In genomic region chr3:42159706-42160472, GRCh38 we compare ENCODE assay signal across 8 cellular contexts.
DNase-seq lines count a peak whose midpoint lies in the region; ATAC-seq, FAIRE-seq and TF ChIP-seq lines count a peak whose summit lies in the region.

No MANE protein-coding gene starts in this region.

- H3K27ac ChIP-seq in astrocyte (ENCODE audit: low read depth, low read length): no peak overlapping the region

- H3K36me3 ChIP-seq in astrocyte (ENCODE audit: insufficient read depth, low read length): no peaks in the 10 kb centered on the region

- no peak overlapping the region for H3K4me3 ChIP-seq in astrocyte (ENCODE audit: insufficient read depth, low read depth, low read length)

- H2AFZ ChIP-seq in astrocyte (ENCODE audit: low read depth, low read length): no peak overlapping the region

- peaks cover 35% of the 10 kb centered on the region for H3K4me1 Mint-ChIP-seq in astrocyte (ENCODE audit: low read depth, unreplicated experiment)
- peaks cover 23 to 49% of the 10 kb centered on the region in 2 donors for H3K4me1 Mint-ChIP-seq in immature natural killer cell

- no peaks in the 10 kb centered on the region for H3K9me3 Mint-ChIP-seq in astrocyte (ENCODE audit: unreplicated experiment)
- no peaks in the 10 kb centered on the region for H3K9me3 Mint-ChIP-seq in immature natural killer cell

- no peak for TF ChIP-seq CTCF in astrocyte (IDR thresholded peaks at IDR 0.05; ENCODE audit: insufficient read depth, low read depth, low read length)

- no peaks in the 10 kb centered on the region for H3K27me3 ChIP-seq in astrocyte (ENCODE audit: insufficient read depth, low read length)

- DNase-seq in NCI-H748 treated with DMSO at 0.1 percent for 48 hours (lab: John Stamatoyannopoulos, UW): peak; percentile 66
- DNase-seq in astrocyte (ENCODE audit: low read depth): no peak
- DNase-seq in immature natural killer cell: peak; percentile 5 to 11 (median 6)
- DNase-seq in stimulated activated CD8-positive, alpha-beta memory T cell treated with anti-CD3 and anti-CD28 coated beads, Interleukin-2, amount 100 ng/mL, for 48 hours (ENCODE audit: low read depth in 2 of 2): peak; percentile 7 to 15
- DNase-seq in RPMI8226: no peak
- DNase-seq in DMS114 treated with DMSO at 0.1 percent for 48 hours (lab: John Stamatoyannopoulos, UW; ENCODE audit: unreplicated experiment): no peak

- H3K27me3 Mint-ChIP-seq in astrocyte (ENCODE audit: low read depth, unreplicated experiment): no peaks in the 10 kb centered on the region
- peaks cover 0 to 2% (median 0%) of the 10 kb centered on the region in 3 donors for H3K27me3 Mint-ChIP-seq in immature natural killer cell (ENCODE audit: low read depth in 3 of 3)

- no peaks in the 10 kb centered on the region for H3K36me3 Mint-ChIP-seq in astrocyte (ENCODE audit: low read depth, unreplicated experiment)
- no peaks in the 10 kb centered on the region for H3K36me3 Mint-ChIP-seq in immature natural killer cell

- peaks cover 25% of the 10 kb centered on the region for H3K79me2 ChIP-seq in astrocyte (ENCODE audit: insufficient read depth, low read length)

- peak; percentile 58 for ATAC-seq in GM18499 (IDR thresholded peaks at IDR 0.05; ENCODE audit: insufficient read depth, unreplicated experiment)
- ATAC-seq in HG02610 (IDR thresholded peaks at IDR 0.05; ENCODE audit: unreplicated experiment): peak; percentile 73

- H3K27ac Mint-ChIP-seq in astrocyte (ENCODE audit: unreplicated experiment): peak overlapping the region; percentile 95
- H3K27ac Mint-ChIP-seq in immature natural killer cell: peak overlapping the region in 4 of 6 donors; percentile 22 to 65 (median 38)

- FAIRE-seq in astrocyte (lab: Jason Lieb, UNC): no peak

- no peak overlapping the region for H3K9ac ChIP-seq in astrocyte (ENCODE audit: low read length)

- H3K9me3 ChIP-seq in astrocyte (ENCODE audit: insufficient read depth, low read depth, low read length): no peaks in the 10 kb centered on the region

- H4K20me1 ChIP-seq in astrocyte (ENCODE audit: insufficient read depth, low read length): peaks cover 65% of the 10 kb centered on the region

- H3K4me1 ChIP-seq in astrocyte (ENCODE audit: insufficient read depth, low read length): peaks cover 24% of the 10 kb centered on the region

- H3K4me2 ChIP-seq in astrocyte (ENCODE audit: low read length): peak overlapping the region; percentile 56

- H3K4me3 Mint-ChIP-seq in astrocyte (ENCODE audit: unreplicated experiment) (peak overlapping the region; percentile 69), immature natural killer cell (peak overlapping the region; percentile 8 to 71 (median 45))

Comparison
In these comparisons a context has a peak if more than half of its experiments do, and no peak if none do; other contexts are left out.
1. DNase-seq: peak in NCI-H748 treated with DMSO at 0.1 percent for 48 hours (single experiment), immature natural killer cell (3 of 3) and stimulated activated CD8-positive, alpha-beta memory T cell treated with anti-CD3 and anti-CD28 coated beads, Interleukin-2, amount 100 ng/mL, for 48 hours (2 of 2); none in astrocyte (single experiment), RPMI8226 (single experiment) and DMS114 treated with DMSO at 0.1 percent for 48 hours (single experiment).